ENCODE assay signal across 9 cellular contexts in genomic region chr1:157369808-157370521, GRCh38.
DNase-seq lines count a peak whose midpoint lies in the region; ATAC-seq, FAIRE-seq and TF ChIP-seq lines count a peak whose summit lies in the region.
"Had no signal": no experiment of that assay in that cellular context is flagged by ENCODE, and none has a peak within 500 bp of the region (broad histone marks: within the 10 kb centered on the region; RNA-seq: fewer than 3 reads in every experiment).

No MANE protein-coding gene starts in this region.

- peaks cover 9% of the 10 kb centered on the region; the same call in 1 of the 2 replicates for H3K27me3 ChIP-seq in BE2C

- DNase-seq in BE2C (peak; percentile 43), GM12892 (ENCODE audit: insufficient read length) (no peak), NCI-H1694 (lab: John Stamatoyannopoulos, UW) (peak; percentile 62), fibroblast of mammary gland (ENCODE audit: low read depth) (peak; percentile 56), natural killer cell (no peak), GOT3 (lab: John Stamatoyannopoulos, UW) (no peak)
- peak; percentile 56 for DNase-seq in activated CD4-positive, alpha-beta T cell treated with anti-CD3 and anti-CD28 coated beads, Interleukin-2, amount 10 ng/mL, durations not matched to agents 7 days and 5 days

- TF ChIP-seq CTCF in BE2C (IDR thresholded peaks at IDR 0.05; ENCODE audit: low read depth, low read length) (peak; percentile 92), fibroblast of mammary gland (conservative IDR thresholded peaks at IDR 0.05; ENCODE audit: control insufficient read depth, insufficient read depth, low read depth, low read length) (peak; percentile 87), natural killer cell (IDR thresholded peaks at IDR 0.05) (peak; percentile 94)

- ATAC-seq in natural killer cell (peak; percentile 83 to 89 (median 88)), HG02970 (IDR thresholded peaks at IDR 0.05; ENCODE audit: low FRiP score, unreplicated experiment) (no peak)

- no peak overlapping the region for H3K4me3 Mint-ChIP-seq in activated CD4-positive, alpha-beta T cell treated with anti-CD3 and anti-CD28 coated beads, Interleukin-2, amount 10 ng/mL, durations not matched to agents 7 days and 5 days
- H3K4me3 Mint-ChIP-seq in natural killer cell: no peak overlapping the region

- no peaks in the 10 kb centered on the region for H3K9me3 ChIP-seq in BE2C

- peaks cover 15% of the 10 kb centered on the region for H3K27me3 Mint-ChIP-seq in activated CD4-positive, alpha-beta T cell treated with anti-CD3 and anti-CD28 coated beads, Interleukin-2, amount 10 ng/mL, durations not matched to agents 7 days and 5 days
- peaks cover 0 to 8% of the 10 kb centered on the region in 2 donors for H3K27me3 Mint-ChIP-seq in natural killer cell (ENCODE audit: low read depth in 2 of 2)

- POLR2A ChIA-PET in activated CD4-positive, alpha-beta T cell treated with anti-CD3 and anti-CD28 coated beads, Interleukin-2, amount 10 ng/mL, durations not matched to agents 7 days and 5 days (lab: Charles Lee): no interaction called here

- peak; percentile 85 for FAIRE-seq in GM12892 (lab: Jason Lieb, UNC)

- no peaks in the 10 kb centered on the region for H3K4me1 ChIP-seq in BE2C

- no peak overlapping the region for H3K27ac Mint-ChIP-seq in activated CD4-positive, alpha-beta T cell treated with anti-CD3 and anti-CD28 coated beads, Interleukin-2, amount 10 ng/mL, durations not matched to agents 7 days and 5 days
- H3K27ac Mint-ChIP-seq in natural killer cell: no peak overlapping the region

- H3K36me3 ChIP-seq in BE2C: no peaks in the 10 kb centered on the region

- intact Hi-C loops in natural killer cell (cut with micrococcal nuclease): loop anchor here (1.0 to 10.0 kb wide), 2 partner anchors 120 to 175 kb away; no protein-coding TSS in a partner anchor

- CTCF ChIA-PET in activated CD4-positive, alpha-beta T cell treated with anti-CD3 and anti-CD28 coated beads, Interleukin-2, amount 10 ng/mL, durations not matched to agents 7 days and 5 days (lab: Charles Lee): no interaction called here

- no peaks in the 10 kb centered on the region for H3K4me1 Mint-ChIP-seq in activated CD4-positive, alpha-beta T cell treated with anti-CD3 and anti-CD28 coated beads, Interleukin-2, amount 10 ng/mL, durations not matched to agents 7 days and 5 days
- H3K4me1 Mint-ChIP-seq in natural killer cell: no peaks in the 10 kb centered on the region

- H3K4me3 ChIP-seq in BE2C (ENCODE audit: low read depth, low read length) (no peak overlapping the region), fibroblast of mammary gland (ENCODE audit: control insufficient read depth, low read depth, low read length) (no peak overlapping the region)
- H3K4me3 ChIP-seq: skin epidermis had no signal

- no peaks in the 10 kb centered on the region for H3K36me3 Mint-ChIP-seq in activated CD4-positive, alpha-beta T cell treated with anti-CD3 and anti-CD28 coated beads, Interleukin-2, amount 10 ng/mL, durations not matched to agents 7 days and 5 days (ENCODE audit: low read depth)
- no peaks in the 10 kb centered on the region for H3K36me3 Mint-ChIP-seq in natural killer cell

- no peaks in the 10 kb centered on the region for H3K9me3 Mint-ChIP-seq in activated CD4-positive, alpha-beta T cell treated with anti-CD3 and anti-CD28 coated beads, Interleukin-2, amount 10 ng/mL, durations not matched to agents 7 days and 5 days
- no peaks in the 10 kb centered on the region for H3K9me3 Mint-ChIP-seq in natural killer cell

- TF ChIP-seq POLR2A in GM12892 (IDR thresholded peaks at IDR 0.05; ENCODE audit: low read depth, low read length): no peak

Comparison
In these comparisons a context has a peak if more than half of its experiments do, and no peak if none do; other contexts are left out.
1. DNase-seq: peak in BE2C (single experiment), NCI-H1694 (single experiment), activated CD4-positive, alpha-beta T cell treated with anti-CD3 and anti-CD28 coated beads, Interleukin-2, amount 10 ng/mL, durations not matched to agents 7 days and 5 days (single experiment) and fibroblast of mammary gland (single experiment); none in GM12892 (single experiment), natural killer cell (single experiment) and GOT3 (single experiment).
2. Peak in every context shown above with its lines, with median percentiles within 50 percentile points of each other: CTCF ChIP-seq.